In genomic region chr16:1446296-1447080, GRCh38 we compare ENCODE assay signal across 1 cellular context.
TF ChIP-seq lines count a peak whose summit lies in the region.

No MANE protein-coding gene starts in this region.

TF ChIP-seq in K562, 482 proteins besides CTCF, POLR2A, EP300 and RAD21:
- no peak for TF ChIP-seq ZNF444 (CRISPR knock-in tag; IDR thresholded peaks at IDR 0.05)
- no peak for TF ChIP-seq MXI1 (IDR thresholded peaks at IDR 0.05; ENCODE audit: low read depth, low read length)
- 0 out of 2 replicates have a peak, but pooled peaks have one; percentile 21 for TF ChIP-seq ZNF740 (CRISPR knock-in tag; IDR thresholded peaks at IDR 0.05)
- no peak for TF ChIP-seq ZNF740 (tag; IDR thresholded peaks at IDR 0.05)
- TF ChIP-seq ZBTB33 (CRISPR knock-in tag; IDR thresholded peaks at IDR 0.05): 0 out of 2 replicates have a peak, but pooled peaks have one; percentile 61
- 0 out of 2 replicates have a peak, but pooled peaks have one; percentile 6 for TF ChIP-seq POLR2G (IDR thresholded peaks at IDR 0.05; ENCODE audit: low read depth, low read length)
- peak; percentile 25 for TF ChIP-seq HMGN3 (IDR thresholded peaks at IDR 0.05; ENCODE audit: borderline replicate concordance, extremely low read depth, insufficient read length, low read depth, low read length)
